8 cellular contexts compared by ENCODE assay signal in genomic region chr15:85407421-85408269, GRCh38. TPM values are rescaled to one million over a fixed set of nuclear protein-coding genes. Genes with fewer than 3 reads are reported as not detected.
A peak's percentile ranks its signal among the peaks of the same experiment; 100 is the strongest.
DNase-seq lines count a peak whose midpoint lies in the region; ATAC-seq and TF ChIP-seq lines count a peak whose summit lies in the region.

No MANE protein-coding gene starts in this region.

- ATAC-seq in GM18511 (IDR thresholded peaks at IDR 0.05; ENCODE audit: unreplicated experiment) (peak; percentile 67), HG02571 (IDR thresholded peaks at IDR 0.05; ENCODE audit: unreplicated experiment) (peak; percentile 34), left colon (peak; percentile 56), upper lobe of right lung (peak; percentile 88)

- H3K36me3 ChIP-seq in upper lobe of right lung: no peaks in the 10 kb centered on the region
- H3K36me3 ChIP-seq in BE2C: no peaks in the 10 kb centered on the region

- H3K27ac ChIP-seq in upper lobe of right lung: peak overlapping the region; percentile 40

- peak; percentile 18 to 73 for DNase-seq in NCI-H446 (lab: John Stamatoyannopoulos, UW)
- DNase-seq in activated naive CD8-positive, alpha-beta T cell treated with anti-CD3 and anti-CD28 coated beads for 36 hours: peak; percentile 45
- no peak for DNase-seq in left colon
- no peak for DNase-seq in upper lobe of right lung
- no peak for DNase-seq in BE2C
- no peak for DNase-seq in medulla oblongata (ENCODE audit: extremely low spot score)

- H3K4me1 ChIP-seq in upper lobe of right lung: peaks cover 67% of the 10 kb centered on the region
- peaks cover 7% of the 10 kb centered on the region for H3K4me1 ChIP-seq in BE2C

- no peak overlapping the region for H3K4me3 ChIP-seq in upper lobe of right lung
- no peak overlapping the region for H3K4me3 ChIP-seq in BE2C (ENCODE audit: low read depth, low read length)

- peaks cover 83% of the 10 kb centered on the region for H3K4me1 Mint-ChIP-seq in activated naive CD8-positive, alpha-beta T cell treated with anti-CD3 and anti-CD28 coated beads for 36 hours

- no peaks in the 10 kb centered on the region for H3K27me3 Mint-ChIP-seq in activated naive CD8-positive, alpha-beta T cell treated with anti-CD3 and anti-CD28 coated beads for 36 hours

- peak overlapping the region; percentile 98 for H3K27ac Mint-ChIP-seq in activated naive CD8-positive, alpha-beta T cell treated with anti-CD3 and anti-CD28 coated beads for 36 hours

- H3K27me3 ChIP-seq in upper lobe of right lung: no peaks in the 10 kb centered on the region
- no peaks in the 10 kb centered on the region for H3K27me3 ChIP-seq in BE2C

- H3K9me3 Mint-ChIP-seq in activated naive CD8-positive, alpha-beta T cell treated with anti-CD3 and anti-CD28 coated beads for 36 hours: peaks cover 10% of the 10 kb centered on the region

- peak overlapping the region; percentile 42 for H3K4me3 Mint-ChIP-seq in activated naive CD8-positive, alpha-beta T cell treated with anti-CD3 and anti-CD28 coated beads for 36 hours

- intact Hi-C loops in left colon (cut with DNase I, micrococcal nuclease) (no loop called here), upper lobe of right lung (cut with DNase I) (no loop called here)

- TF ChIP-seq CTCF in upper lobe of right lung (IDR thresholded peaks at IDR 0.05) (no peak), BE2C (IDR thresholded peaks at IDR 0.05; ENCODE audit: low read depth, low read length) (no peak)

- H3K36me3 Mint-ChIP-seq in activated naive CD8-positive, alpha-beta T cell treated with anti-CD3 and anti-CD28 coated beads for 36 hours: peaks cover 25% of the 10 kb centered on the region

- H3K9me3 ChIP-seq in upper lobe of right lung (no peaks in the 10 kb centered on the region), BE2C (no peaks in the 10 kb centered on the region)

RNA-seq across cellular contexts. Expression of gene AKAP13, which starts 27.2 kb away (rescaled TPM):
- total RNA-seq in activated naive CD8-positive, alpha-beta T cell treated with anti-CD3 and anti-CD28 coated beads for 36 hours: 10 to 100 TPM; 83.2 to 85.2 TPM
- total RNA-seq in left colon: 100 to 1,000 TPM; 151 to 159 TPM
- 450 TPM for total RNA-seq in upper lobe of right lung
- polyA plus RNA-seq in BE2C (2012; ENCODE audit: insufficient read depth, insufficient read length, low read depth): 29.8 TPM

Comparison
In these comparisons a context has a peak if more than half of its experiments do, and no peak if none do; other contexts are left out.
1. ATAC-seq: peak in every context shown above with its lines; median percentile 88 in upper lobe of right lung; 67 in GM18511; 56 in left colon; 34 in HG02571.
2. DNase-seq: peak in NCI-H446 (2 of 2) and activated naive CD8-positive, alpha-beta T cell treated with anti-CD3 and anti-CD28 coated beads for 36 hours (single experiment); none in left colon (0 of 2), upper lobe of right lung (single experiment), BE2C (single experiment) and medulla oblongata (single experiment).